16 cellular contexts compared by ENCODE assay signal in genomic region chr7:129308047-129308446, GRCh38.
DNase-seq lines count a peak whose midpoint lies in the region; ATAC-seq and TF ChIP-seq lines count a peak whose summit lies in the region.
"Had no signal": no experiment of that assay in that cellular context is flagged by ENCODE, and none has a peak within 500 bp of the region (broad histone marks: within the 10 kb centered on the region; RNA-seq: fewer than 3 reads in every experiment).

No MANE protein-coding gene starts in this region.

- H3K36me3 ChIP-seq in RWPE2 (ENCODE audit: low read depth) (no peaks in the 10 kb centered on the region), ovary (no peaks in the 10 kb centered on the region)
- H3K36me3 ChIP-seq: vagina had no signal

- H3K27ac ChIP-seq in RWPE2 (ENCODE audit: poor library complexity, severe bottlenecking): peak overlapping the region; percentile 76
- H3K27ac ChIP-seq in ovary: no peak overlapping the region
- H3K27ac ChIP-seq: HL-60, vagina had no signal

- TF ChIP-seq EP300 in ovary (IDR thresholded peaks at IDR 0.05): no peak

- TF ChIP-seq POLR2A in ovary (IDR thresholded peaks at IDR 0.05): no peak

- H3K4me3 ChIP-seq in RWPE2 (ENCODE audit: severe bottlenecking) (no peak overlapping the region), epithelial cell of esophagus (ENCODE audit: low read length) (no peak overlapping the region), ovary (no peak overlapping the region)
- H3K4me3 ChIP-seq: vagina had no signal

- TF ChIP-seq CTCF in RWPE2 (IDR thresholded peaks at IDR 0.05; ENCODE audit: poor library complexity, severe bottlenecking): no peak
- peak; percentile 14 for TF ChIP-seq CTCF in epithelial cell of esophagus (IDR thresholded peaks at IDR 0.05; ENCODE audit: insufficient read depth, low read depth, low read length, missing control alignments)
- no peak for TF ChIP-seq CTCF in ovary (IDR thresholded peaks at IDR 0.05)

- H3K27me3 ChIP-seq in RWPE2 (ENCODE audit: insufficient read depth, poor library complexity, severe bottlenecking) (no peaks in the 10 kb centered on the region), ovary (no peaks in the 10 kb centered on the region)
- H3K27me3 ChIP-seq: vagina had no signal

- peaks cover 3% of the 10 kb centered on the region for H3K9me3 ChIP-seq in RWPE2 (ENCODE audit: severe bottlenecking)
- no peaks in the 10 kb centered on the region for H3K9me3 ChIP-seq in ovary
- H3K9me3 ChIP-seq: Caco-2, vagina had no signal

- H3K4me1 ChIP-seq in RWPE2 (ENCODE audit: insufficient read depth, poor library complexity, severe bottlenecking) (peaks cover 19% of the 10 kb centered on the region), ovary (ENCODE audit: insufficient read depth) (no peaks in the 10 kb centered on the region)
- H3K4me1 ChIP-seq: Caco-2 had no signal

- 82 to 100% (median 98%) methylated on average over 1 of the region's 1 CpG for WGBS in ovary, 3 donors

- DNase-seq in EH (ENCODE audit: low read depth) (peak; percentile 45), RWPE2 (ENCODE audit: low spot score) (peak; percentile 77), epithelial cell of esophagus (ENCODE audit: low read depth) (peak; percentile 97), left lobe of liver (ENCODE audit: low spot score) (peak; percentile 60), HuH-7.5 (ENCODE audit: low spot score) (no peak), ovary (no peak)
- DNase-seq: ACHN, Caco-2, glutamatergic neuron, left colon, NCI-H446, PC-3 had no signal

- ATAC-seq in RWPE2 (ENCODE audit: low read depth): peak; percentile 73
- peak; percentile 99 for ATAC-seq in left lobe of liver
- ATAC-seq in HG03045 (IDR thresholded peaks at IDR 0.05; ENCODE audit: unreplicated experiment): no peak
- no peak for ATAC-seq in HG03521 (IDR thresholded peaks at IDR 0.05; ENCODE audit: unreplicated experiment)
- ATAC-seq: left colon, PC-3 had no signal

- intact Hi-C loops in ovary (cut with DNase I): no loop called here

Comparison
In these comparisons a context has a peak if more than half of its experiments do, and no peak if none do; other contexts are left out.
1. DNase-seq: peak in EH (single experiment), RWPE2 (single experiment), epithelial cell of esophagus (single experiment) and left lobe of liver (single experiment); none in HuH-7.5 (single experiment) and ovary (0 of 5).
2. ATAC-seq: peak in RWPE2 (single experiment) and left lobe of liver (single experiment); none in HG03045 (single experiment) and HG03521 (single experiment).